1 cellular context compared by ENCODE assay signal in genomic region chr6:36309212-36309611, GRCh38.
A peak's percentile ranks its signal among the peaks of the same experiment; 100 is the strongest.
TF ChIP-seq lines count a peak whose summit lies in the region.

No MANE protein-coding gene starts in this region.

TF ChIP-seq in K562, 482 proteins besides CTCF, POLR2A, EP300 and RAD21:
- no peak for TF ChIP-seq ID3 (CRISPR knock-in tag; IDR thresholded peaks at IDR 0.05)
- peak; percentile 92 for TF ChIP-seq ID3 (tag; IDR thresholded peaks at IDR 0.05)
- TF ChIP-seq ESRRA (IDR thresholded peaks at IDR 0.05; ENCODE audit: borderline replicate concordance, low read depth) = peak; percentile 49; the same call in 1 of the 2 replicates
- no peak for TF ChIP-seq NR2F6 (CRISPR knock-in tag; IDR thresholded peaks at IDR 0.05)
- no peak for TF ChIP-seq ZSCAN32 (CRISPR knock-in tag; IDR thresholded peaks at IDR 0.05)
- TF ChIP-seq BHLHE40 (IDR thresholded peaks at IDR 0.05; ENCODE audit: low read length) = peak; percentile 81; the same call in 1 of the 2 replicates
- no peak for TF ChIP-seq THAP12 (CRISPR knock-in tag; IDR thresholded peaks at IDR 0.05)
TF ChIP-seq in K562: peak in this region for 3.
